Comparison of ENCODE assay signal across 8 cellular contexts in genomic region chrX:43654431-43655150, GRCh38. TPM values are rescaled to one million over a fixed set of nuclear protein-coding genes. Genes with fewer than 3 reads are reported as not detected.
DNase-seq lines count a peak whose midpoint lies in the region; ATAC-seq, FAIRE-seq and TF ChIP-seq lines count a peak whose summit lies in the region.

No MANE protein-coding gene starts in this region.

- H3K36me3 Mint-ChIP-seq in WTC11: no peaks in the 10 kb centered on the region

- H3K27me3 ChIP-seq in bronchial epithelial cell (ENCODE audit: control insufficient read depth, insufficient read depth, low read length): no peaks in the 10 kb centered on the region

- 0 out of 2 replicates have a peak, but pooled peaks cover 4% of the 10 kb centered on the region for H3K9me3 Mint-ChIP-seq in WTC11

- H3K27me3 Mint-ChIP-seq in WTC11 (ENCODE audit: low read depth): peaks cover 15% of the 10 kb centered on the region

- CTCF ChIA-PET in WTC11 (lab: Charles Lee): interaction anchor here (0.7 kb wide), 1 partner anchor 1569 kb away, joined by 3 read pairs; no protein-coding TSS in a partner anchor

- H3K36me3 ChIP-seq in bronchial epithelial cell (ENCODE audit: control insufficient read depth, insufficient read depth, low read length): no peaks in the 10 kb centered on the region

- peak overlapping the region; percentile 98 for H3K27ac Mint-ChIP-seq in WTC11

- POLR2A ChIA-PET in WTC11 (lab: Charles Lee): no interaction called here

- H3K27ac ChIP-seq in 22Rv1 (peak overlapping the region; percentile 63), skin epidermis (peak overlapping the region; percentile 53 to 93 (median 86))

- DNase-seq in NCI-H2171 treated with DMSO at 0.1 percent for 48 hours (lab: John Stamatoyannopoulos, UW): peak; percentile 84
- peak; percentile 85 for DNase-seq in WTC11 (ENCODE audit: low spot score)
- DNase-seq in bronchial epithelial cell (ENCODE audit: low read depth): peak; percentile 79
- DNase-seq in iPS-NIHi11 (ENCODE audit: low spot score): peak; percentile 96

- no peak for FAIRE-seq in bronchial epithelial cell (lab: Jason Lieb, UNC)

- H3K4me1 Mint-ChIP-seq in WTC11: peaks cover 7% of the 10 kb centered on the region; the same call in 1 of the 2 replicates

- ATAC-seq in GM18520 (IDR thresholded peaks at IDR 0.05; ENCODE audit: unreplicated experiment): peak; percentile 73
- peak; percentile 96 for ATAC-seq in HG03095 (IDR thresholded peaks at IDR 0.05; ENCODE audit: unreplicated experiment)
- peak; percentile 97 for ATAC-seq in WTC11

- peak overlapping the region; percentile 78 for H3K4me3 ChIP-seq in bronchial epithelial cell (ENCODE audit: low read depth, low read length)
- peak overlapping the region; percentile 45 to 67 (median 53) for H3K4me3 ChIP-seq in skin epidermis

- H3K4me3 Mint-ChIP-seq in WTC11: peak overlapping the region; percentile 86

- TF ChIP-seq CTCF in 22Rv1 (IDR thresholded peaks at IDR 0.05) (no peak), WTC11 (IDR thresholded peaks at IDR 0.05) (no peak), bronchial epithelial cell (IDR thresholded peaks at IDR 0.05; ENCODE audit: insufficient read depth, low read length, severe bottlenecking) (peak; percentile 51)

TF ChIP-seq in WTC11, 78 proteins besides CTCF, POLR2A, EP300 and RAD21:
- TF ChIP-seq FOXK1 (CRISPR knock-in tag; IDR thresholded peaks at IDR 0.05) (0 out of 2 replicates have a peak, but pooled peaks have one; percentile 41), SP1 (CRISPR knock-in tag; conservative IDR thresholded peaks at IDR 0.05) (peak; percentile 70; the same call in 1 of the 2 replicates), GTF2I (CRISPR knock-in tag; conservative IDR thresholded peaks at IDR 0.05) (no peak)

RNA-seq across cellular contexts. Expression of gene MAOA, which starts 1.5 kb away (rescaled TPM):
- 6.0 to 7.6 TPM (median 6.7 TPM) in 3 replicates for total RNA-seq in WTC11 (2021)
- total RNA-seq in bronchial epithelial cell: 126 and 137 TPM in 2 replicates

Comparison
In these comparisons a context has a peak if more than half of its experiments do, and no peak if none do; other contexts are left out.
1. Peak in every context shown above with its lines: DNase-seq, ATAC-seq, H3K4me3 ChIP-seq and H3K27ac ChIP-seq.
2. RNA of gene MAOA, which starts 1.5 kb away (total RNA-seq): 126 to 137 TPM in bronchial epithelial cell; 6.0 to 7.6 TPM in WTC11; every median in the first group is over 10 times any median in the second.